29 cellular contexts compared by ENCODE assay signal in genomic region chr9:18507151-18507550, GRCh38.
"Had no signal": no experiment of that assay in that cellular context is flagged by ENCODE, and none has a peak within 500 bp of the region (broad histone marks: within the 10 kb centered on the region; RNA-seq: fewer than 3 reads in every experiment).

No MANE protein-coding gene starts in this region.

- H3K4me3 ChIP-seq: stomach, suprapubic skin, testis, thoracic aorta, thyroid gland, tibial artery, tibial nerve, transverse colon, upper lobe of left lung, upper lobe of right lung, uterus, vagina had no signal

- H3K27ac Mint-ChIP-seq: stimulated activated effector memory CD8-positive, alpha-beta T cell treated with anti-CD3 and anti-CD28 coated beads, Interleukin-12 subunit alpha, Interleukin-12 subunit beta, amount 100 ng/mL, for 72 hours; stimulated activated memory B cell treated with anti-CD40 and anti-IgM and Interleukin-4, amounts not matched to agents 10 μg/mL and 1 μg/mL and 100 μg/mL, for 72 hours; stimulated activated naive B cell treated with anti-CD40 and anti-IgM and Interleukin-4, amounts not matched to agents 10 μg/mL and 1 μg/mL and 100 μg/mL, for 72 hours; stimulated activated naive CD8-positive, alpha-beta T cell treated with anti-CD3 and anti-CD28 coated beads, Interleukin-15, amount 100 ng/mL, for 72 hours; stimulated activated naive CD8-positive, alpha-beta T cell treated with anti-CD3 and anti-CD28 coated beads, Interleukin-15, Interleukin-2, amounts not matched to agents 100 ng/mL and 50 ng/mL, for 24 hours; type B pancreatic cell had no signal

- H3K4me3 Mint-ChIP-seq: stimulated activated effector memory CD8-positive, alpha-beta T cell treated with anti-CD3 and anti-CD28 coated beads, Interleukin-12 subunit alpha, Interleukin-12 subunit beta, amount 100 ng/mL, for 72 hours; stimulated activated memory B cell treated with anti-CD40 and anti-IgM and Interleukin-4, amounts not matched to agents 10 μg/mL and 1 μg/mL and 100 μg/mL, for 72 hours; stimulated activated naive B cell treated with anti-CD40 and anti-IgM and Interleukin-4, amounts not matched to agents 10 μg/mL and 1 μg/mL and 100 μg/mL, for 72 hours; stimulated activated naive CD8-positive, alpha-beta T cell treated with anti-CD3 and anti-CD28 coated beads, Interleukin-15, amount 100 ng/mL, for 72 hours; stimulated activated naive CD8-positive, alpha-beta T cell treated with anti-CD3 and anti-CD28 coated beads, Interleukin-15, Interleukin-2, amounts not matched to agents 100 ng/mL and 50 ng/mL, for 24 hours; type B pancreatic cell had no signal

- H3K4me1 Mint-ChIP-seq: stimulated activated effector memory CD8-positive, alpha-beta T cell treated with anti-CD3 and anti-CD28 coated beads, Interleukin-12 subunit alpha, Interleukin-12 subunit beta, amount 100 ng/mL, for 72 hours; stimulated activated memory B cell treated with anti-CD40 and anti-IgM and Interleukin-4, amounts not matched to agents 10 μg/mL and 1 μg/mL and 100 μg/mL, for 72 hours; stimulated activated naive B cell treated with anti-CD40 and anti-IgM and Interleukin-4, amounts not matched to agents 10 μg/mL and 1 μg/mL and 100 μg/mL, for 72 hours; stimulated activated naive CD8-positive, alpha-beta T cell treated with anti-CD3 and anti-CD28 coated beads, Interleukin-15, amount 100 ng/mL, for 72 hours had no signal

- H3K9me3 ChIP-seq: suprapubic skin, testis, thoracic aorta, thyroid gland, upper lobe of left lung, upper lobe of right lung, uterus, vagina had no signal

- DNase-seq: stimulated activated CD4-positive, alpha-beta T cell treated with anti-CD3 and anti-CD28 coated beads, Interleukin-2, amount 100 ng/mL, for 48 hours; stimulated activated CD4-positive, alpha-beta T cell treated with anti-CD3 and anti-CD28 coated beads, Interleukin-4, amount 100 ng/mL, for 1 hour; stimulated activated CD4-positive, alpha-beta T cell treated with anti-CD3 and anti-CD28 coated beads, Interleukin-4, amount 100 ng/mL, for 24 hours; stimulated activated CD4-positive, alpha-beta T cell treated with anti-CD3 and anti-CD28 coated beads, Interleukin-4, amount 100 ng/mL, for 4 hours; stimulated activated CD8-positive, alpha-beta memory T cell treated with anti-CD3 and anti-CD28 coated beads, Interleukin-4, amount 100 ng/mL, for 48 hours; stimulated activated naive B cell treated with anti-CD40 and anti-IgM and Interleukin-4, amounts not matched to agents 10 μg/mL and 1 μg/mL and 100 μg/mL, for 72 hours; stimulated activated naive CD4-positive, alpha-beta T cell; stimulated activated naive CD4-positive, alpha-beta T cell treated with Interleukin-2 at 50 U/mL for 16 hours; stimulated activated naive CD8-positive, alpha-beta T cell treated with anti-CD3 and anti-CD28 coated beads, Interleukin-15, amount 100 ng/mL, for 72 hours; stimulated activated naive CD8-positive, alpha-beta T cell treated with anti-CD3 and anti-CD28 coated beads, Interleukin-15, Interleukin-2, amounts not matched to agents 100 U/mL and 50 U/mL, for 24 hours; stomach; substantia nigra; testis; thyroid gland; tibial artery; transverse colon; trophoblast cell; upper lobe of left lung; upper lobe of right lung; uterus had no signal

- H3K36me3 Mint-ChIP-seq: stimulated activated effector memory CD8-positive, alpha-beta T cell treated with anti-CD3 and anti-CD28 coated beads, Interleukin-12 subunit alpha, Interleukin-12 subunit beta, amount 100 ng/mL, for 72 hours; stimulated activated memory B cell treated with anti-CD40 and anti-IgM and Interleukin-4, amounts not matched to agents 10 μg/mL and 1 μg/mL and 100 μg/mL, for 72 hours; stimulated activated naive B cell treated with anti-CD40 and anti-IgM and Interleukin-4, amounts not matched to agents 10 μg/mL and 1 μg/mL and 100 μg/mL, for 72 hours had no signal

- H3K36me3 ChIP-seq: stomach, suprapubic skin, thoracic aorta, thyroid gland, tibial artery, tibial nerve, transverse colon, upper lobe of left lung, upper lobe of right lung, uterus, vagina had no signal

- H3K27me3 Mint-ChIP-seq: stimulated activated memory B cell treated with anti-CD40 and anti-IgM and Interleukin-4, amounts not matched to agents 10 μg/mL and 1 μg/mL and 100 μg/mL, for 72 hours; stimulated activated naive CD8-positive, alpha-beta T cell treated with anti-CD3 and anti-CD28 coated beads, Interleukin-15, amount 100 ng/mL, for 72 hours; stimulated activated naive CD8-positive, alpha-beta T cell treated with anti-CD3 and anti-CD28 coated beads, Interleukin-15, Interleukin-2, amounts not matched to agents 100 ng/mL and 50 ng/mL, for 24 hours; type B pancreatic cell had no signal

- H3K27me3 ChIP-seq: stomach, suprapubic skin, testis, thyroid gland, tibial artery, tibial nerve, transverse colon, upper lobe of left lung, upper lobe of right lung, uterus, vagina had no signal

- FAIRE-seq: urothelium cell line had no signal

- ATAC-seq: stimulated activated effector memory CD8-positive, alpha-beta T cell treated with anti-CD3 and anti-CD28 coated beads, Interleukin-12 subunit alpha, Interleukin-12 subunit beta, amount 100 ng/mL, for 72 hours; stimulated activated memory B cell treated with anti-CD40 and anti-IgM and Interleukin-4, amounts not matched to agents 10 μg/mL and 1 μg/mL and 100 μg/mL, for 72 hours; stimulated activated naive B cell treated with anti-CD40 and anti-IgM and Interleukin-4, amounts not matched to agents 10 μg/mL and 1 μg/mL and 100 μg/mL, for 72 hours; stimulated activated naive CD8-positive, alpha-beta T cell treated with anti-CD3 and anti-CD28 coated beads, Interleukin-15, amount 100 ng/mL, for 72 hours; stimulated activated naive CD8-positive, alpha-beta T cell treated with anti-CD3 and anti-CD28 coated beads, Interleukin-15, Interleukin-2, amounts not matched to agents 100 U/mL and 50 U/mL, for 24 hours; upper lobe of right lung had no signal

- H3K27ac ChIP-seq: stomach, suprapubic skin, testis, thoracic aorta, thyroid gland, tibial artery, tibial nerve, transverse colon, upper lobe of left lung, upper lobe of right lung, uterus, vagina had no signal

- H3K4me1 ChIP-seq: stomach, suprapubic skin, testis, thyroid gland, tibial artery, tibial nerve, transverse colon, upper lobe of left lung, upper lobe of right lung, uterus, vagina had no signal

- H3K9me3 Mint-ChIP-seq: stimulated activated naive CD8-positive, alpha-beta T cell treated with anti-CD3 and anti-CD28 coated beads, Interleukin-15, amount 100 ng/mL, for 72 hours; type B pancreatic cell had no signal
